In the genomic region with DNA sequence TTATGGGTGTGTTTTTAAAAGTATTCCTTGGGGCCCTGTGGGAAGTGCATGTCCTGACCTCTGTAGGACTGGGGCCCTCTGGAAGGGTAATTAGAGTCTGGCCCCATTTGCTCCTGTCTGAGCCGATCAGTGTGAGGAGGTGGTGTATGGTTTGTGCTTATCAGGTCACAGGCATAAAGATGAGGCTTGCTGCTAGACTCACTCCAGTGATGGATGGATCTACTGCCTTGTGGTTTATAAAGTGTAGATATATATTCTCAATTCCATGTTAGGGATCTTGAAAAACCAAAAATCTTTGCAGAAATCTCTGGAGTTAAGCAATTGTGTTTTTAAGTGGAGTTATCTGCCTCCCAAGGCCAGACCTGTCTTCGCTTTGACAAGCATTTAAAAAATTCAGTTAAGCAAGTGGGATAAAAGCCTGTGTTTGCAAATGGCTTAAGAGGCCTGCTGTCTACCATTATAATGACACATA, we compare ENCODE assay signal across 21 cellular contexts.
DNase-seq lines count a peak whose midpoint lies in the region; ATAC-seq and TF ChIP-seq lines count a peak whose summit lies in the region.
"Had no signal": no experiment of that assay in that cellular context is flagged by ENCODE, and none has a peak within 500 bp of the region (broad histone marks: within the 10 kb centered on the region; RNA-seq: fewer than 3 reads in every experiment).

No MANE protein-coding gene starts in this region.

- no peaks in the 10 kb centered on the region for H3F3A ChIP-seq in SK-N-SH (replicated peaks; ENCODE audit: insufficient read depth)

- H3K4me1 ChIP-seq in SK-N-SH (ENCODE audit: control insufficient read depth in 1 of 2, insufficient read depth in 2 of 2, low read depth in 1 of 2, low read length in 1 of 2) (peaks cover 0 to 12% of the 10 kb centered on the region in 2 experiments; a peak in 2 of 4 replicates), gastroesophageal sphincter (peaks cover 6 to 60% (median 13%) of the 10 kb centered on the region in 3 donors), urinary bladder (ENCODE audit: insufficient read depth) (peaks cover 2% of the 10 kb centered on the region)

- POLR2A ChIA-PET in SK-N-SH (lab: Yijun Ruan, JAX): no interaction called here

- no peak for TF ChIP-seq EP300 in SK-N-SH (IDR thresholded peaks at IDR 0.05; ENCODE audit: borderline replicate concordance in 1 of 2, low read depth in 1 of 2, low read length in 1 of 2)
- TF ChIP-seq EP300 in gastroesophageal sphincter (IDR thresholded peaks at IDR 0.05): no peak

- no peak for TF ChIP-seq POLR2A in gastroesophageal sphincter (IDR thresholded peaks at IDR 0.05)

- no peak overlapping the region for H3K4me3 ChIP-seq in SK-N-SH (ENCODE audit: low read depth in 2 of 2, low read length in 1 of 2)
- no peak overlapping the region for H3K4me3 ChIP-seq in gastroesophageal sphincter
- H3K4me3 ChIP-seq in urinary bladder (ENCODE audit: low read depth, low read length): no peak overlapping the region
- H3K4me3 ChIP-seq: SK-N-MC, tibial nerve had no signal

- no peaks in the 10 kb centered on the region for H4K20me1 ChIP-seq in SK-N-SH (ENCODE audit: insufficient read depth)

- intact Hi-C loops in activated naive CD4-positive, alpha-beta T cell treated with anti-CD3 and anti-CD28 coated beads for 36 hours (cut with micrococcal nuclease): no loop called here

- H3K4me3 Mint-ChIP-seq in nephron: no peak overlapping the region
- H3K4me3 Mint-ChIP-seq in activated naive CD4-positive, alpha-beta T cell treated with anti-CD3 and anti-CD28 coated beads for 36 hours: no peak overlapping the region
- H3K4me3 Mint-ChIP-seq: activated CD4-positive, alpha-beta memory T cell treated with anti-CD3 and anti-CD28 coated beads for 36 hours; activated naive CD8-positive, alpha-beta T cell treated with anti-CD3 and anti-CD28 coated beads, Interleukin-2, amount 50 U/mL, for 24 hours; CD4-positive, alpha-beta T cell; dendritic cell treated with granulocyte-macrophage colony-stimulating factor and Interleukin-4, amounts not matched to agents 40 ng/mL and 50 ng/mL, for 4 days; naive B cell had no signal

- H3K9me3 Mint-ChIP-seq in nephron: peaks cover 27% of the 10 kb centered on the region
- H3K9me3 Mint-ChIP-seq in activated naive CD4-positive, alpha-beta T cell treated with anti-CD3 and anti-CD28 coated beads for 36 hours: peaks cover 8% of the 10 kb centered on the region

- TF ChIP-seq CTCF in SK-N-SH (IDR thresholded peaks at IDR 0.05): no peak
- TF ChIP-seq CTCF in gastroesophageal sphincter (IDR thresholded peaks at IDR 0.05): no peak
- no peak for TF ChIP-seq CTCF in nephron (IDR thresholded peaks at IDR 0.05; ENCODE audit: unreplicated experiment in 3 of 3)

- H3K9ac ChIP-seq in SK-N-SH: no peak overlapping the region

- no peak overlapping the region for H2AFZ ChIP-seq in SK-N-SH (ENCODE audit: low read depth)

- H3K27me3 ChIP-seq in SK-N-SH (ENCODE audit: insufficient read depth) (no peaks in the 10 kb centered on the region), gastroesophageal sphincter (no peaks in the 10 kb centered on the region)
- H3K27me3 ChIP-seq: tibial nerve had no signal

- WGBS in SK-N-SH (ENCODE audit: low lambda C conversion rate): 10% methylated on average over 1 of the region's 2 CpGs
- 33 to 71% methylated on average over 1 to 2 of the region's 2 CpGs for WGBS in gastroesophageal sphincter (ENCODE audit: low coverage in 1 of 2), 2 donors
- 40% methylated on average over 2 of the region's 2 CpGs for WGBS in urinary bladder

- CTCF ChIA-PET in SK-N-SH (lab: Yijun Ruan, JAX): no interaction called here
- CTCF ChIA-PET in activated naive CD4-positive, alpha-beta T cell treated with anti-CD3 and anti-CD28 coated beads for 36 hours (lab: Charles Lee): no interaction called here

- H3K4me1 Mint-ChIP-seq in nephron: peaks cover 47% of the 10 kb centered on the region
- H3K4me1 Mint-ChIP-seq in activated naive CD4-positive, alpha-beta T cell treated with anti-CD3 and anti-CD28 coated beads for 36 hours (ENCODE audit: low read depth): no peaks in the 10 kb centered on the region
- H3K4me1 Mint-ChIP-seq: activated naive CD8-positive, alpha-beta T cell treated with anti-CD3 and anti-CD28 coated beads, Interleukin-2, amount 50 U/mL, for 24 hours; naive B cell had no signal

- no peaks in the 10 kb centered on the region for H3K9me3 ChIP-seq in SK-N-SH
- H3K9me3 ChIP-seq in gastroesophageal sphincter: no peaks in the 10 kb centered on the region

- ATAC-seq in SK-N-SH treated with all-trans-retinoic acid at 6 μM for 48 hours (no peak), gastroesophageal sphincter (peak; percentile 37)
- ATAC-seq: activated naive CD8-positive, alpha-beta T cell treated with anti-CD3 and anti-CD28 coated beads, Interleukin-2, amount 50 U/mL, for 24 hours; left lobe of liver had no signal

- H3K4me2 ChIP-seq in SK-N-SH: no peak overlapping the region

- H3K27ac Mint-ChIP-seq in nephron: peak overlapping the region; percentile 23 to 45 (median 35)
- H3K27ac Mint-ChIP-seq in activated naive CD4-positive, alpha-beta T cell treated with anti-CD3 and anti-CD28 coated beads for 36 hours: no peak overlapping the region
- H3K27ac Mint-ChIP-seq: activated CD4-positive, alpha-beta memory T cell treated with anti-CD3 and anti-CD28 coated beads for 36 hours; activated naive CD8-positive, alpha-beta T cell treated with anti-CD3 and anti-CD28 coated beads, Interleukin-2, amount 50 U/mL, for 24 hours; CD4-positive, alpha-beta T cell; dendritic cell treated with granulocyte-macrophage colony-stimulating factor and Interleukin-4, amounts not matched to agents 40 ng/mL and 50 ng/mL, for 4 days had no signal

- H3K36me3 Mint-ChIP-seq in nephron (ENCODE audit: low read depth): peaks cover 21% of the 10 kb centered on the region
- no peaks in the 10 kb centered on the region for H3K36me3 Mint-ChIP-seq in activated naive CD4-positive, alpha-beta T cell treated with anti-CD3 and anti-CD28 coated beads for 36 hours (ENCODE audit: low read depth)
- H3K36me3 Mint-ChIP-seq: activated CD4-positive, alpha-beta memory T cell treated with anti-CD3 and anti-CD28 coated beads for 36 hours; naive B cell had no signal

- H3K36me3 ChIP-seq in SK-N-SH (replicated peaks in 1 of 2; ENCODE audit: control insufficient read depth in 1 of 2, insufficient read depth in 2 of 2, low read length in 1 of 2): no peaks in the 10 kb centered on the region
- H3K36me3 ChIP-seq in gastroesophageal sphincter: no peaks in the 10 kb centered on the region
- H3K36me3 ChIP-seq in urinary bladder (ENCODE audit: insufficient read depth): no peaks in the 10 kb centered on the region
- H3K36me3 ChIP-seq: tibial nerve had no signal

- DNase-seq in SK-N-SH (no peak), ecto neural progenitor cell (ENCODE audit: low spot score) (no peak), A172 (ENCODE audit: low spot score) (no peak)
- no peak for DNase-seq in activated naive CD4-positive, alpha-beta T cell treated with anti-CD3 and anti-CD28 coated beads for 36 hours
- DNase-seq: 8988T; activated CD4-positive, alpha-beta memory T cell treated with anti-CD3 and anti-CD28 coated beads for 36 hours; activated naive CD8-positive, alpha-beta T cell treated with anti-CD3 and anti-CD28 coated beads, Interleukin-2, amount 50 U/mL, for 24 hours; CD4-positive, alpha-beta T cell; naive B cell; NCI-H2029; NCI-H524; stimulated activated CD4-positive, alpha-beta T cell treated with anti-CD3 and anti-CD28 coated beads, Interleukin-2, amount 100 ng/mL, for 48 hours; stimulated activated CD8-positive, alpha-beta memory T cell treated with anti-CD3 and anti-CD28 coated beads, Interleukin-4, amount 100 ng/mL, for 48 hours had no signal

- no peak for TF ChIP-seq RAD21 in SK-N-SH (IDR thresholded peaks at IDR 0.05; ENCODE audit: low read length)

- no peaks in the 10 kb centered on the region for H3K27me3 Mint-ChIP-seq in nephron (ENCODE audit: low read depth)
- H3K27me3 Mint-ChIP-seq in activated naive CD4-positive, alpha-beta T cell treated with anti-CD3 and anti-CD28 coated beads for 36 hours (ENCODE audit: low read depth): no peaks in the 10 kb centered on the region
- H3K27me3 Mint-ChIP-seq: activated CD4-positive, alpha-beta memory T cell treated with anti-CD3 and anti-CD28 coated beads for 36 hours; activated naive CD8-positive, alpha-beta T cell treated with anti-CD3 and anti-CD28 coated beads, Interleukin-2, amount 50 U/mL, for 24 hours; CD4-positive, alpha-beta T cell; dendritic cell treated with granulocyte-macrophage colony-stimulating factor and Interleukin-4, amounts not matched to agents 40 ng/mL and 50 ng/mL, for 4 days; naive B cell had no signal

- no peaks in the 10 kb centered on the region for H3K9me2 ChIP-seq in SK-N-SH

- no peaks in the 10 kb centered on the region for H3K79me2 ChIP-seq in SK-N-SH (ENCODE audit: insufficient read depth)

- H3K27ac ChIP-seq in SK-N-SH (ENCODE audit: low read depth in 2 of 2, low read length in 1 of 2) (peak overlapping the region in 1 of 2 experiments; percentile 75; a peak in 2 of 4 replicates), gastroesophageal sphincter (peak overlapping the region in 2 of 4 donors; percentile 23 to 63), urinary bladder (ENCODE audit: low read depth) (peak overlapping the region; percentile 6)
- H3K27ac ChIP-seq: SK-N-MC had no signal

TF ChIP-seq in SK-N-SH treated with all-trans-retinoic acid at 6 μM for 48 hours, 23 proteins besides CTCF, POLR2A, EP300 and RAD21 (continues in another document):
- TF ChIP-seq ZFP30 (CRISPR knock-in tag; IDR thresholded peaks at IDR 0.05) (no peak), ISL1 (CRISPR knock-in tag; IDR thresholded peaks at IDR 0.05) (peak; percentile 88), GLIS3 (CRISPR knock-in tag; IDR thresholded peaks at IDR 0.05) (no peak), ZC3H10 (CRISPR knock-in tag; IDR thresholded peaks at IDR 0.05) (no peak), RARB (CRISPR knock-in tag; IDR thresholded peaks at IDR 0.05) (no peak)

TF ChIP-seq in SK-N-SH, 30 proteins besides CTCF, POLR2A, EP300 and RAD21 (continues in another document):
- TF ChIP-seq GATA2 (CRISPR knock-in tag; IDR thresholded peaks at IDR 0.05): no peak
- TF ChIP-seq TEAD4 (IDR thresholded peaks at IDR 0.05; ENCODE audit: borderline replicate concordance, insufficient read depth): no peak
- TF ChIP-seq SMC3 (IDR thresholded peaks at IDR 0.05; ENCODE audit: low read depth, low read length): no peak
- no peak for TF ChIP-seq RCOR1 (IDR thresholded peaks at IDR 0.05; ENCODE audit: low read length)
- TF ChIP-seq MEF2A (IDR thresholded peaks at IDR 0.05; ENCODE audit: borderline replicate concordance, low read depth): no peak
- TF ChIP-seq JUND (IDR thresholded peaks at IDR 0.05): no peak
- TF ChIP-seq, protein P1, sequence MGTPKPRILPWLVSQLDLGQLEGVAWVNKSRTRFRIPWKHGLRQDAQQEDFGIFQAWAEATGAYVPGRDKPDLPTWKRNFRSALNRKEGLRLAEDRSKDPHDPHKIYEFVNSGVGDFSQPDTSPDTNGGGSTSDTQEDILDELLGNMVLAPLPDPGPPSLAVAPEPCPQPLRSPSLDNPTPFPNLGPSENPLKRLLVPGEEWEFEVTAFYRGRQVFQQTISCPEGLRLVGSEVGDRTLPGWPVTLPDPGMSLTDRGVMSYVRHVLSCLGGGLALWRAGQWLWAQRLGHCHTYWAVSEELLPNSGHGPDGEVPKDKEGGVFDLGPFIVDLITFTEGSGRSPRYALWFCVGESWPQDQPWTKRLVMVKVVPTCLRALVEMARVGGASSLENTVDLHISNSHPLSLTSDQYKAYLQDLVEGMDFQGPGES (IDR thresholded peaks at IDR 0.05; ENCODE audit: low read depth, low read length): no peak
